ENCODE assay signal across 8 cellular contexts in genomic region chr19:21328885-21329605, GRCh38. TPM values are rescaled to one million over a fixed set of nuclear protein-coding genes. Genes with fewer than 3 reads are reported as not detected.
DNase-seq lines count a peak whose midpoint lies in the region; ATAC-seq, FAIRE-seq and TF ChIP-seq lines count a peak whose summit lies in the region.

Gene ZNF708 (minus strand): TSS chr19:21329410. CDS start chr19:21329212, 198 bp downstream.

- peak within 1 kb of the TSS; percentile 72 for H3K4me3 ChIP-seq in A673 (ENCODE audit: low read depth, low read length, poor library complexity, severe bottlenecking)
- H3K4me3 ChIP-seq in WI38 (ENCODE audit: low read depth, low read length): peak within 1 kb of the TSS; percentile 72
- H3K4me3 ChIP-seq in bronchial epithelial cell (ENCODE audit: low read depth, low read length): peak within 1 kb of the TSS; percentile 73
- peak within 1 kb of the TSS; percentile 50 to 90 (median 64) for H3K4me3 ChIP-seq in spleen

- H3K9me3 ChIP-seq in A673 (ENCODE audit: low read depth, low read length, poor library complexity, severe bottlenecking) (peaks cover 12% of the 10 kb centered on the region), spleen (peaks cover 0 to 37% (median 20%) of the 10 kb centered on the region in 8 donors)

- no TSS peak for BruUV-seq in A673 (replicated peaks; lab: Mats Ljungman, UMichigan)

- H3K27ac ChIP-seq in A673 (ENCODE audit: low read depth, low read length, poor library complexity, severe bottlenecking) (peak within 1 kb of the TSS; percentile 94), spleen (peak within 1 kb of the TSS; percentile 89 to 99 (median 96))

- H3K27ac Mint-ChIP-seq in immature natural killer cell: peak within 1 kb of the TSS; percentile 97 to 100 (median 98)

- H3K36me3 Mint-ChIP-seq in immature natural killer cell: peaks cover 14 to 19% (median 18%) of the 10 kb centered on the region in 3 donors

- CTCF ChIA-PET in A673 (lab: Charles Lee): interaction anchor here (0.7 kb wide), 1 partner anchor 30 kb away, joined by 3 read pairs; the partner anchor contains the start of gene ZNF738

- H3K9me3 Mint-ChIP-seq in immature natural killer cell: peaks cover 0 to 3% (median 0%) of the 10 kb centered on the region in 6 donors

- FAIRE-seq in bronchial epithelial cell (lab: Jason Lieb, UNC): no peak

- H3K27me3 ChIP-seq in A673 (replicated peaks; ENCODE audit: insufficient read depth, low read depth, low read length, poor library complexity) (no peaks in the 10 kb centered on the region), bronchial epithelial cell (ENCODE audit: control insufficient read depth, insufficient read depth, low read length) (no peaks in the 10 kb centered on the region), spleen (replicated peaks in 1 of 7) (no peaks in the 10 kb centered on the region)

- POLR2A ChIA-PET in A673 (lab: Charles Lee; ENCODE audit: low non-redundant PET): interaction anchor here (0.6 kb wide), 1 partner anchor 10 kb away, joined by 3 read pairs; no protein-coding TSS in a partner anchor

- H3K4me1 ChIP-seq in A673 (ENCODE audit: insufficient read depth, low read length, poor library complexity, severe bottlenecking) (no peaks in the 10 kb centered on the region), spleen (peaks cover 11 to 38% (median 25%) of the 10 kb centered on the region in 6 donors)

- H3K36me3 ChIP-seq in A673 (ENCODE audit: insufficient read depth, low read length, poor library complexity, severe bottlenecking): peaks cover 15% of the 10 kb centered on the region
- H3K36me3 ChIP-seq in bronchial epithelial cell (ENCODE audit: control insufficient read depth, insufficient read depth, low read length): no peaks in the 10 kb centered on the region
- peaks cover 0 to 31% (median 16%) of the 10 kb centered on the region in 6 donors for H3K36me3 ChIP-seq in spleen

- 0% methylated on average over 20 to 32 of the region's 32 CpGs for WGBS in spleen, 5 donors

- H3K4me1 Mint-ChIP-seq in immature natural killer cell: peaks cover 44 to 52% of the 10 kb centered on the region in 2 donors

- H3K4me3 Mint-ChIP-seq in immature natural killer cell: peak within 1 kb of the TSS; percentile 96 to 100 (median 98)

- intact Hi-C loops in A673 (cut with micrococcal nuclease; ENCODE audit: unreplicated experiment): no loop called here
- intact Hi-C loops in spleen (cut with DNase I; ENCODE audit: low total_unique reads): no loop called here

- H3K27me3 Mint-ChIP-seq in immature natural killer cell (ENCODE audit: low read depth in 3 of 3): peaks cover 2 to 7% (median 5%) of the 10 kb centered on the region in 3 donors

- peak in 2 of 3 donors; percentile 44 to 78 for TF ChIP-seq POLR2A in spleen (IDR thresholded peaks at IDR 0.05)

- TF ChIP-seq CTCF in A673 (conservative IDR thresholded peaks at IDR 0.05; ENCODE audit: low read depth, low read length) (no peak), WI38 (IDR thresholded peaks at IDR 0.05; ENCODE audit: low read depth, low read length) (no peak), bronchial epithelial cell (IDR thresholded peaks at IDR 0.05; ENCODE audit: insufficient read depth, low read length, severe bottlenecking) (no peak), spleen (IDR thresholded peaks at IDR 0.05 in 8 of 11, conservative IDR thresholded peaks at IDR 0.05 in 3 of 11) (peak in 2 of 11 experiments; percentile 11 to 14)

- peak; percentile 100 for ATAC-seq in GM18868 (IDR thresholded peaks at IDR 0.05; ENCODE audit: unreplicated experiment)
- peak; percentile 100 for ATAC-seq in HG03108 (IDR thresholded peaks at IDR 0.05; ENCODE audit: unreplicated experiment)

- DNase-seq in A673 (ENCODE audit: low spot score) (peak; percentile 94), NCI-H2196 treated with DMSO at 0.1 percent for 48 hours (lab: John Stamatoyannopoulos, UW; ENCODE audit: unreplicated experiment) (peak; percentile 83), bronchial epithelial cell (ENCODE audit: low read depth) (peak; percentile 81), immature natural killer cell (peak; percentile 81 to 87 (median 84)), spleen (peak; percentile 95)

RNA-seq across cellular contexts. Expression of gene ZNF708, which starts in this region (rescaled TPM):
- 9.4 and 9.7 TPM in 2 replicates for total RNA-seq in A673 (2021)
- 3.4 and 4.0 TPM in 2 replicates for total RNA-seq in bronchial epithelial cell
- 1 to 10 TPM; 4.7 to 8.7 (median 8.0) TPM for polyA plus RNA-seq in immature natural killer cell
- 10 to 100 TPM; 18.8 to 42.7 (median 22.9) TPM for total RNA-seq in spleen
- 1 to 10 TPM; 4.9 to 7.0 (median 5.1) TPM for polyA plus RNA-seq in spleen

Comparison
In these comparisons a context has a peak if more than half of its experiments do, and no peak if none do; other contexts are left out.
1. Peak in every context shown above with its lines: DNase-seq, ATAC-seq, H3K4me3 ChIP-seq and H3K27ac ChIP-seq.